In genomic region chr2:106193977-106194778, GRCh38 we compare ENCODE assay signal across 8 cellular contexts. TPM values are rescaled to one million over a fixed set of nuclear protein-coding genes. Genes with fewer than 3 reads are reported as not detected.
DNase-seq lines count a peak whose midpoint lies in the region; ATAC-seq and TF ChIP-seq lines count a peak whose summit lies in the region.

UXS1 (minus strand) TSS chr2:106194301; CDS start chr2:106194241, 60 bp downstream.

- peak; percentile 70 for ATAC-seq in GM19328 (IDR thresholded peaks at IDR 0.05; ENCODE audit: unreplicated experiment)
- peak; percentile 67 for ATAC-seq in HG03520 (IDR thresholded peaks at IDR 0.05; ENCODE audit: unreplicated experiment)
- ATAC-seq in left lobe of liver = peak; percentile 93

- peak within 1 kb of the TSS; percentile 84 for H3K4me3 ChIP-seq in BJ (ENCODE audit: low read depth, low read length)

- CTCF ChIA-PET in BJ (lab: Yijun Ruan, JAX) = no interaction called here

- no peak for TF ChIP-seq CTCF in BJ (IDR thresholded peaks at IDR 0.05; ENCODE audit: insufficient read depth, low read depth, low read length)

- POLR2A ChIA-PET in BJ (lab: Charles Lee) = no interaction called here

- no peaks in the 10 kb centered on the region for H3K27me3 ChIP-seq in BJ (ENCODE audit: control insufficient read depth, insufficient read depth, low read length)

- DNase-seq in BJ (ENCODE audit: low read depth) (peak; percentile 82), NCI-H69 (lab: John Stamatoyannopoulos, UW) (peak; percentile 95), dedifferentiated amniotic fluid mesenchymal stem cell (ENCODE audit: extremely low spot score) (peak; percentile 96), left lobe of liver (ENCODE audit: low spot score) (peak; percentile 99)
- DNase-seq in activated CD4-positive, alpha-beta T cell treated with anti-CD3 and anti-CD28 coated beads, Interleukin-2, amount 50 U/mL, for 1 hour = peak; percentile 98
- DNase-seq in stimulated activated CD4-positive, alpha-beta T cell treated with anti-CD3 and anti-CD28 coated beads, Interleukin-2, amount 100 ng/mL, for 4 hours (ENCODE audit: low read depth) = peak; percentile 99

- H3K36me3 ChIP-seq in BJ (ENCODE audit: control insufficient read depth, insufficient read depth, low read length) = no peaks in the 10 kb centered on the region

RNA-seq across cellular contexts. Expression of gene UXS1, which starts in this region (rescaled TPM):
- 39.9 and 46.3 TPM in 2 replicates for polyA plus RNA-seq in BJ (2011; rRNA removed)
- polyA minus RNA-seq in BJ (2011; rRNA and poly(A)+ RNA removed) = 31.0 and 63.0 TPM in 2 replicates
- 7.5 TPM for total RNA-seq in left lobe of liver

Comparison
In these comparisons a context has a peak if more than half of its experiments do, and no peak if none do; other contexts are left out.
1. Peak in every context shown above with its lines: DNase-seq, ATAC-seq and H3K4me3 ChIP-seq.